ENCODE assay signal across 15 cellular contexts in genomic region chr15:95996494-95996893, GRCh38.
DNase-seq lines count a peak whose midpoint lies in the region; ATAC-seq and TF ChIP-seq lines count a peak whose summit lies in the region.
"Had no signal": no experiment of that assay in that cellular context is flagged by ENCODE, and none has a peak within 500 bp of the region (broad histone marks: within the 10 kb centered on the region; RNA-seq: fewer than 3 reads in every experiment).

No MANE protein-coding gene starts in this region.

- intact Hi-C loops in mammary epithelial cell (cut with micrococcal nuclease): no loop called here

- no TSS peak for BruUV-seq in mammary epithelial cell (replicated peaks; lab: Mats Ljungman, UMichigan)

- H3K4me3 ChIP-seq in GM06990 (replicated peaks; ENCODE audit: low read depth, low read length) (no peak overlapping the region), mammary epithelial cell (replicated peaks in 1 of 3; ENCODE audit: insufficient read depth in 1 of 3, low read depth in 2 of 3, low read length in 3 of 3) (no peak overlapping the region)
- H3K4me3 ChIP-seq: SJCRH30 had no signal

- H4K20me1 ChIP-seq in mammary epithelial cell (ENCODE audit: insufficient read depth, low read length): no peaks in the 10 kb centered on the region

- H3K36me3 ChIP-seq in GM06990 (ENCODE audit: control insufficient read depth, insufficient read depth, low read length): no peaks in the 10 kb centered on the region
- no peaks in the 10 kb centered on the region for H3K36me3 ChIP-seq in mammary epithelial cell (ENCODE audit: insufficient read depth, low read length)
- H3K36me3 ChIP-seq: SJCRH30 had no signal

- WGBS in mammary epithelial cell (ENCODE audit: low coverage, missing lambda C conversion rate): 0% methylated on average over 4 of the region's 4 CpGs

- H3K27ac ChIP-seq in mammary epithelial cell (ENCODE audit: insufficient read depth, low read depth, low read length): no peak overlapping the region
- H3K27ac ChIP-seq: C4-2B, SJCRH30 had no signal

- in situ Hi-C loops in mammary epithelial cell (cut with MboI; ENCODE audit: low sequenced_read_pairs in 2 of 2): no loop called here

- H3K27me3 ChIP-seq in GM06990 (replicated peaks; ENCODE audit: control insufficient read depth, insufficient read depth, low read length) (no peaks in the 10 kb centered on the region), mammary epithelial cell (ENCODE audit: insufficient read depth, low read length) (no peaks in the 10 kb centered on the region)
- H3K27me3 ChIP-seq: SJCRH30 had no signal

- H3K79me2 ChIP-seq in mammary epithelial cell (ENCODE audit: insufficient read depth, low read length): no peaks in the 10 kb centered on the region

- CTCF ChIA-PET in mammary epithelial cell (lab: Charles Lee; ENCODE audit: low non-redundant PET): no interaction called here

- DNase-seq in NOMO-1 treated with DMSO at 0.1 percent for 48 hours (lab: John Stamatoyannopoulos, UW; ENCODE audit: unreplicated experiment) (peak; percentile 23), NOMO-1 treated with dmso at 0.1 percent for 144 hours (lab: John Stamatoyannopoulos, UW; ENCODE audit: unreplicated experiment) (no peak), GM06990 (ENCODE audit: extremely low read depth, insufficient read length) (peak; percentile 37), RPMI7951 (ENCODE audit: low read depth) (peak; percentile 50), mammary epithelial cell (peak; percentile 36), activated gamma-delta T cell treated with Interleukin-2 at 50 U/mL for 16 hours (no peak)
- DNase-seq in activated effector memory CD4-positive, alpha-beta T cell treated with Interleukin-2 at 50 U/mL for 16 hours: no peak
- DNase-seq: activated CD4-positive, CD25-positive, alpha-beta regulatory T cell; DMS53; effector memory CD8-positive, alpha-beta T cell; hypothalamus; NCI-H1694 treated with DMSO at 0.1 percent for 48 hours; SJCRH30 had no signal

- peak overlapping the region; percentile 35 for H3K4me2 ChIP-seq in mammary epithelial cell (ENCODE audit: insufficient read depth, low read depth, low read length)

- peaks cover 5% of the 10 kb centered on the region for H3K4me1 ChIP-seq in mammary epithelial cell (ENCODE audit: insufficient read depth, low read length)

- no peak overlapping the region for H2AFZ ChIP-seq in mammary epithelial cell (ENCODE audit: low read depth, low read length)

- dilution Hi-C loops in mammary epithelial cell (cut with HindIII; ENCODE audit: low sequenced_read_pairs): no loop called here

- H3K9me3 ChIP-seq in mammary epithelial cell (replicated peaks; ENCODE audit: insufficient read depth, low read length): no peaks in the 10 kb centered on the region
- H3K9me3 ChIP-seq: SJCRH30 had no signal

- no peak for ATAC-seq in HG03354 (IDR thresholded peaks at IDR 0.05; ENCODE audit: poor library complexity, severe bottlenecking, unreplicated experiment)
- ATAC-seq: effector memory CD8-positive, alpha-beta T cell had no signal

- no peak overlapping the region for H3K9ac ChIP-seq in mammary epithelial cell (ENCODE audit: insufficient read depth, low read length)

- TF ChIP-seq CTCF in GM06990 (IDR thresholded peaks at IDR 0.05; ENCODE audit: insufficient read depth, low read length, poor library complexity, severe bottlenecking): no peak
- no peak for TF ChIP-seq CTCF in mammary epithelial cell (conservative IDR thresholded peaks at IDR 0.05 in 1 of 2, IDR thresholded peaks at IDR 0.05 in 1 of 2; ENCODE audit: extremely low read depth in 1 of 2, insufficient read depth in 1 of 2, low read depth in 1 of 2, low read length in 2 of 2)

Comparison
In these comparisons a context has a peak if more than half of its experiments do, and no peak if none do; other contexts are left out.
1. DNase-seq: peak in NOMO-1 treated with DMSO at 0.1 percent for 48 hours (single experiment), GM06990 (single experiment), RPMI7951 (single experiment) and mammary epithelial cell (single experiment); none in NOMO-1 treated with dmso at 0.1 percent for 144 hours (single experiment), activated gamma-delta T cell treated with Interleukin-2 at 50 U/mL for 16 hours (single experiment) and activated effector memory CD4-positive, alpha-beta T cell treated with Interleukin-2 at 50 U/mL for 16 hours (single experiment).